Comparison of ENCODE assay signal across 12 cellular contexts in genomic region chr6:141513830-141514229, GRCh38.
DNase-seq lines count a peak whose midpoint lies in the region; ATAC-seq, FAIRE-seq and TF ChIP-seq lines count a peak whose summit lies in the region.
"Had no signal": no experiment of that assay in that cellular context is flagged by ENCODE, and none has a peak within 500 bp of the region (broad histone marks: within the 10 kb centered on the region; RNA-seq: fewer than 3 reads in every experiment).

No MANE protein-coding gene starts in this region.

- no peaks in the 10 kb centered on the region for H3K36me3 Mint-ChIP-seq in chondrocyte (ENCODE audit: low read depth)

- H3K27ac ChIP-seq in HepG2 (ENCODE audit: extremely low read length, insufficient read depth, low read length) (no peak overlapping the region), right lobe of liver (no peak overlapping the region), SU-DHL-6 (ENCODE audit: low read depth, low read length) (no peak overlapping the region)

- no peak for ATAC-seq in HepG2
- ATAC-seq in right lobe of liver, result no peak
- no peak for ATAC-seq in GM21825 (IDR thresholded peaks at IDR 0.05; ENCODE audit: unreplicated experiment)
- ATAC-seq in GM19452 (IDR thresholded peaks at IDR 0.05; ENCODE audit: unreplicated experiment), result no peak

- H3K4me1 ChIP-seq in HepG2 (ENCODE audit: insufficient read depth, low read length) (no peaks in the 10 kb centered on the region), right lobe of liver (no peaks in the 10 kb centered on the region)

- 0 out of 5 replicates have a peak, but pooled peaks cover 0 to 1% of the 10 kb centered on the region in 2 experiments for H3K27me3 ChIP-seq in HepG2 (ENCODE audit: control insufficient read depth in 1 of 2, insufficient read depth in 2 of 2, low read length in 2 of 2)
- no peaks in the 10 kb centered on the region for H3K27me3 ChIP-seq in right lobe of liver
- no peaks in the 10 kb centered on the region for H3K27me3 ChIP-seq in SU-DHL-6 (ENCODE audit: low read length)

- no peaks in the 10 kb centered on the region for H3K36me3 ChIP-seq in HepG2 (replicated peaks in 1 of 2; ENCODE audit: control insufficient read depth in 1 of 2, insufficient read depth in 2 of 2, low read length in 2 of 2)
- no peaks in the 10 kb centered on the region for H3K36me3 ChIP-seq in right lobe of liver
- H3K36me3 ChIP-seq in SU-DHL-6 (ENCODE audit: low read length), result no peaks in the 10 kb centered on the region

- no peak for FAIRE-seq in HepG2 (lab: Jason Lieb, UNC)

- TF ChIP-seq RAD21 in HepG2 (CRISPR knock-in tag; IDR thresholded peaks at IDR 0.05), result no peak

- POLR2A ChIA-PET in HepG2 (lab: Yijun Ruan, JAX), result no interaction called here

- BruUV-seq in HepG2 (replicated peaks; lab: Mats Ljungman, UMichigan), result no TSS peak

- no peak for TF ChIP-seq POLR2A in HepG2 (IDR thresholded peaks at IDR 0.05; ENCODE audit: insufficient read depth in 1 of 2, low read depth in 2 of 2, low read length in 2 of 2)
- TF ChIP-seq POLR2A in right lobe of liver (IDR thresholded peaks at IDR 0.05), result no peak

- in situ Hi-C loops in HepG2 (cut with HindIII; ENCODE audit: extremely low pct_ligation_motif_present, low pct_unique_long_range_greater_than_20kb), result no loop called here

- H3K79me2 ChIP-seq in HepG2 (ENCODE audit: insufficient read depth, low read length) (no peaks in the 10 kb centered on the region), SU-DHL-6 (ENCODE audit: insufficient read depth, low read length) (no peaks in the 10 kb centered on the region)

- H3K27ac Mint-ChIP-seq in chondrocyte (ENCODE audit: unreplicated experiment), result no peak overlapping the region

- H4K20me1 ChIP-seq in HepG2 (ENCODE audit: insufficient read depth, low read length), result no peaks in the 10 kb centered on the region
- H4K20me1 ChIP-seq in SU-DHL-6 (ENCODE audit: low read depth, low read length), result no peaks in the 10 kb centered on the region

- no peak for TF ChIP-seq CTCF in HepG2 (CRISPR knock-in tag; IDR thresholded peaks at IDR 0.05)
- no peak for TF ChIP-seq CTCF in right lobe of liver (IDR thresholded peaks at IDR 0.05)
- no peak for TF ChIP-seq CTCF in SU-DHL-6 (IDR thresholded peaks at IDR 0.05; ENCODE audit: insufficient read depth, low read length, poor library complexity, severe bottlenecking)
- no peak for TF ChIP-seq CTCF in fibroblast of pulmonary artery (IDR thresholded peaks at IDR 0.05; ENCODE audit: low read length, missing control alignments)
- no peak for TF ChIP-seq CTCF in chondrocyte (IDR thresholded peaks at IDR 0.05)

- H3K9me3 ChIP-seq in HepG2 (ENCODE audit: low read length) (no peaks in the 10 kb centered on the region), right lobe of liver (no peaks in the 10 kb centered on the region), SU-DHL-6 (ENCODE audit: insufficient read depth, low read length) (no peaks in the 10 kb centered on the region)

- no peaks in the 10 kb centered on the region for H3K9me2 ChIP-seq in SU-DHL-6 (replicated peaks; ENCODE audit: insufficient read depth, low read length)

- H3K4me2 ChIP-seq in HepG2 (ENCODE audit: low read depth, low read length) (peak overlapping the region; percentile 13; the same call in 1 of the 2 replicates), SU-DHL-6 (ENCODE audit: low read depth, low read length, poor library complexity, severe bottlenecking) (peak overlapping the region; percentile 34)

- no peaks in the 10 kb centered on the region for H3K27me3 Mint-ChIP-seq in chondrocyte (ENCODE audit: low read depth)

- H3K4me3 Mint-ChIP-seq in chondrocyte (ENCODE audit: unreplicated experiment), result no peak overlapping the region

- no peak overlapping the region; a peak in 1 of 6 replicates for H3K4me3 ChIP-seq in HepG2 (replicated peaks in 1 of 3; ENCODE audit: insufficient read depth in 1 of 3, low read depth in 2 of 3, low read length in 3 of 3)
- H3K4me3 ChIP-seq in right lobe of liver, result no peak overlapping the region
- H3K4me3 ChIP-seq in SU-DHL-6 (ENCODE audit: insufficient read depth, low read length, poor library complexity, severe bottlenecking), result no peak overlapping the region
- H3K4me3 ChIP-seq in fibroblast of pulmonary artery (replicated peaks; ENCODE audit: low read depth, low read length), result peak overlapping the region; percentile 17

- 0% methylated on average over 1 of the region's 1 CpG for WGBS in HepG2 (ENCODE audit: low lambda C conversion rate)
- 19% methylated on average over 1 of the region's 1 CpG for WGBS in right lobe of liver (ENCODE audit: insufficient coverage, low coverage, low lambda C conversion rate, missing lambda C conversion rate)

- CTCF ChIA-PET in HepG2 (lab: Yijun Ruan, JAX; ENCODE audit: low intra/inter-chr PET ratio, low total read pairs), result no interaction called here

- H3K9me3 Mint-ChIP-seq in chondrocyte (ENCODE audit: low read depth), result no peaks in the 10 kb centered on the region

- H3K9ac ChIP-seq in HepG2 (ENCODE audit: insufficient read depth, low read depth, low read length) (no peak overlapping the region), SU-DHL-6 (ENCODE audit: low read length) (no peak overlapping the region)

- DNase-seq in HepG2 (ENCODE audit: low spot score), result no peak
- DNase-seq in right lobe of liver, result no peak
- peak; percentile 33 for DNase-seq in fibroblast of pulmonary artery (ENCODE audit: low read depth)
- no peak for DNase-seq in dedifferentiated amniotic fluid mesenchymal stem cell (ENCODE audit: extremely low spot score)
- DNase-seq in chondrocyte (ENCODE audit: low spot score), result no peak
- DNase-seq: activated T-cell treated with anti-CD3 and anti-CD28 coated beads, Interleukin-2, amount 50 U/mL, for 1 hour; C1 segment of cervical spinal cord; H7; NCI-H1048 had no signal

- H3K4me1 Mint-ChIP-seq in chondrocyte (ENCODE audit: low read depth), result peaks cover 22% of the 10 kb centered on the region

- intact Hi-C loops in HepG2 (cut with micrococcal nuclease; ENCODE audit: unreplicated experiment) (no loop called here), right lobe of liver (cut with DNase I) (no loop called here)

- H3F3A ChIP-seq in SU-DHL-6 (ENCODE audit: insufficient read depth), result no peaks in the 10 kb centered on the region; the same call in 1 of the 2 replicates

- TF ChIP-seq EP300 in HepG2 (IDR thresholded peaks at IDR 0.05; ENCODE audit: low read depth in 2 of 2, low read length in 2 of 2), result no peak
- no peak for TF ChIP-seq EP300 in HepG2 (CRISPR knock-in tag; IDR thresholded peaks at IDR 0.05; ENCODE audit: borderline replicate concordance)

- H2AFZ ChIP-seq in HepG2 (ENCODE audit: low read length), result no peak overlapping the region
- H2AFZ ChIP-seq in SU-DHL-6 (ENCODE audit: low read depth, low read length, severe bottlenecking), result no peak overlapping the region

TF ChIP-seq in HepG2, 621 proteins besides CTCF, POLR2A, EP300 and RAD21 (continues in another document):
- TF ChIP-seq ZNF597 (CRISPR knock-in tag; IDR thresholded peaks at IDR 0.05) (no peak), ZNF543 (CRISPR knock-in tag; IDR thresholded peaks at IDR 0.05) (no peak), BCLAF1 (IDR thresholded peaks at IDR 0.05) (no peak), SRSF9 (IDR thresholded peaks at IDR 0.05; ENCODE audit: borderline replicate concordance, insufficient read depth, low read depth, low read length, poor library complexity, severe bottlenecking) (no peak), ONECUT2 (CRISPR knock-in tag; IDR thresholded peaks at IDR 0.05) (no peak), TAF1 (CRISPR knock-in tag; IDR thresholded peaks at IDR 0.05) (no peak), NONO (IDR thresholded peaks at IDR 0.05) (no peak), NONO (CRISPR knock-in tag; conservative IDR thresholded peaks at IDR 0.05) (no peak), RARA (CRISPR knock-in tag; IDR thresholded peaks at IDR 0.05) (no peak), HNRNPUL1 (IDR thresholded peaks at IDR 0.05; ENCODE audit: low read depth, low read length) (no peak), ARNT2 (CRISPR knock-in tag; IDR thresholded peaks at IDR 0.05; ENCODE audit: low read depth) (no peak), MIER3 (CRISPR knock-in tag; IDR thresholded peaks at IDR 0.05; ENCODE audit: borderline replicate concordance) (no peak)
